Comparison of ENCODE assay signal across 10 cellular contexts in genomic region chr12:89281534-89281857, GRCh38.
DNase-seq lines count a peak whose midpoint lies in the region; ATAC-seq and TF ChIP-seq lines count a peak whose summit lies in the region.
"Had no signal": no experiment of that assay in that cellular context is flagged by ENCODE, and none has a peak within 500 bp of the region (broad histone marks: within the 10 kb centered on the region; RNA-seq: fewer than 3 reads in every experiment).

No MANE protein-coding gene starts in this region.

- H3K4me3 ChIP-seq in heart left ventricle (no peak overlapping the region), lower lobe of right lung (no peak overlapping the region), subcutaneous abdominal adipose tissue (ENCODE audit: low read depth in 1 of 5, low read length in 5 of 5) (no peak overlapping the region)
- H3K4me3 ChIP-seq: esophagus muscularis mucosa had no signal

- no peaks in the 10 kb centered on the region for H3K36me3 Mint-ChIP-seq in T-helper 17 cell (ENCODE audit: low read depth)

- TF ChIP-seq POLR2A in heart left ventricle (IDR thresholded peaks at IDR 0.05), result no peak

- DNase-seq in heart left ventricle (no peak), Right ventricle myocardium inferior (ENCODE audit: missing footprints) (no peak), T-helper 17 cell (no peak), lower lobe of right lung (no peak), NCI-H2227 treated with DMSO at 0.1 percent for 48 hours (lab: John Stamatoyannopoulos, UW) (no peak)
- DNase-seq: amniotic stem cell had no signal

- no peaks in the 10 kb centered on the region for H3K27me3 Mint-ChIP-seq in T-helper 17 cell

- no peaks in the 10 kb centered on the region for H3K27me3 ChIP-seq in heart left ventricle
- H3K27me3 ChIP-seq in lower lobe of right lung (ENCODE audit: low read depth), result no peaks in the 10 kb centered on the region
- no peaks in the 10 kb centered on the region for H3K27me3 ChIP-seq in subcutaneous abdominal adipose tissue (ENCODE audit: control insufficient read depth in 5 of 5, insufficient read depth in 4 of 5, low read length in 5 of 5)
- H3K27me3 ChIP-seq: esophagus muscularis mucosa had no signal

- WGBS in heart left ventricle, 4 donors, result 79 to 89% (median 83%) methylated on average over 1 of the region's 1 CpG

- H3K9me3 ChIP-seq in heart left ventricle, result no peaks in the 10 kb centered on the region
- no peaks in the 10 kb centered on the region for H3K9me3 ChIP-seq in T-helper 17 cell (ENCODE audit: control insufficient read depth, low read length, poor library complexity, severe bottlenecking)
- no peaks in the 10 kb centered on the region for H3K9me3 ChIP-seq in lower lobe of right lung
- no peaks in the 10 kb centered on the region for H3K9me3 ChIP-seq in subcutaneous abdominal adipose tissue (ENCODE audit: control insufficient read depth in 5 of 5, low read length in 5 of 5)
- H3K9me3 ChIP-seq: esophagus muscularis mucosa had no signal

- peak overlapping the region; percentile 21 for H3K4me3 Mint-ChIP-seq in T-helper 17 cell

- H3K4me1 Mint-ChIP-seq in T-helper 17 cell, result peaks cover 16% of the 10 kb centered on the region

- ATAC-seq in heart left ventricle (peak in 1 of 4 donors; percentile 34), Right ventricle myocardium inferior (no peak), T-helper 17 cell (no peak), lower lobe of right lung (no peak), GM21447 (IDR thresholded peaks at IDR 0.05; ENCODE audit: unreplicated experiment) (no peak), GM18498 (IDR thresholded peaks at IDR 0.05; ENCODE audit: unreplicated experiment) (no peak)

- H3K36me3 ChIP-seq in heart left ventricle (no peaks in the 10 kb centered on the region), lower lobe of right lung (no peaks in the 10 kb centered on the region), subcutaneous abdominal adipose tissue (ENCODE audit: control insufficient read depth in 5 of 5, insufficient read depth in 5 of 5, low read length in 5 of 5) (no peaks in the 10 kb centered on the region)
- H3K36me3 ChIP-seq: esophagus muscularis mucosa had no signal

- peak overlapping the region in 7 of 12 donors; percentile 10 to 86 (median 32) for H3K27ac ChIP-seq in heart left ventricle
- peak overlapping the region; percentile 69 for H3K27ac ChIP-seq in lower lobe of right lung
- H3K27ac ChIP-seq in subcutaneous abdominal adipose tissue (ENCODE audit: low read depth, low read length), result peak overlapping the region; percentile 71

- TF ChIP-seq CTCF in heart left ventricle (IDR thresholded peaks at IDR 0.05) (no peak), lower lobe of right lung (IDR thresholded peaks at IDR 0.05) (no peak)

- no peak overlapping the region for H3K9ac ChIP-seq in subcutaneous abdominal adipose tissue (ENCODE audit: low read length in 5 of 5)

- peak overlapping the region; percentile 51 for H3K27ac Mint-ChIP-seq in T-helper 17 cell

- intact Hi-C loops in heart left ventricle (cut with DNase I), result no loop called here
- intact Hi-C loops in Right ventricle myocardium inferior (cut with DNase I), result no loop called here
- intact Hi-C loops in lower lobe of right lung (cut with DNase I), result no loop called here

- H3K4me1 ChIP-seq in heart left ventricle, result peaks cover 0 to 39% (median 9%) of the 10 kb centered on the region in 12 donors
- peaks cover 16% of the 10 kb centered on the region for H3K4me1 ChIP-seq in lower lobe of right lung
- peaks cover 7 to 17% (median 13%) of the 10 kb centered on the region in 5 donors for H3K4me1 ChIP-seq in subcutaneous abdominal adipose tissue (ENCODE audit: control insufficient read depth in 5 of 5, insufficient read depth in 5 of 5, low read length in 5 of 5)
